12 cellular contexts compared by ENCODE assay signal in genomic region chr6:7939186-7939863, GRCh38. TPM values are rescaled to one million over a fixed set of nuclear protein-coding genes. Genes with fewer than 3 reads are reported as not detected.
DNase-seq lines count a peak whose midpoint lies in the region; ATAC-seq and TF ChIP-seq lines count a peak whose summit lies in the region.
"Had no signal": no experiment of that assay in that cellular context is flagged by ENCODE, and none has a peak within 500 bp of the region (broad histone marks: within the 10 kb centered on the region; RNA-seq: fewer than 3 reads in every experiment).

No MANE protein-coding gene starts in this region.

- H3K27ac ChIP-seq in HEK293 (ENCODE audit: extremely low read depth, low read depth, low read length), result no peak overlapping the region
- H3K27ac ChIP-seq in OCI-LY1 (ENCODE audit: low read depth, low read length, poor library complexity, severe bottlenecking), result peak overlapping the region; percentile 51
- H3K27ac ChIP-seq in psoas muscle, result no peak overlapping the region
- H3K27ac ChIP-seq: hepatocyte had no signal

- no peaks in the 10 kb centered on the region for H3K9me2 ChIP-seq in OCI-LY1 (ENCODE audit: low read depth, low read length)

- ATAC-seq in GM18499 (IDR thresholded peaks at IDR 0.05; ENCODE audit: insufficient read depth, unreplicated experiment) (peak; percentile 42), psoas muscle (no peak)
- ATAC-seq: activated T-cell treated with anti-CD3 and anti-CD28 coated beads, Interleukin-2, amount 50 U/mL, for 4 hours had no signal

- no peaks in the 10 kb centered on the region for H4K20me1 ChIP-seq in OCI-LY1 (ENCODE audit: insufficient read depth, low read length)

- H3K4me1 ChIP-seq in HEK293 (ENCODE audit: control insufficient read depth, insufficient read depth, low read length) (no peaks in the 10 kb centered on the region), OCI-LY1 (ENCODE audit: insufficient read depth, low read length, severe bottlenecking) (peaks cover 24% of the 10 kb centered on the region), psoas muscle (no peaks in the 10 kb centered on the region)

- H3K27ac Mint-ChIP-seq in T-helper 2 cell treated with Interferon-gamma antibody and Interleukin-4, amounts not matched to agents 5 μg/mL and 100 μg/mL, for 36 hours, result no peak overlapping the region

- H3K4me2 ChIP-seq in OCI-LY1 (ENCODE audit: low read length), result peak overlapping the region; percentile 47; the same call in 1 of the 2 replicates
- H3K4me2 ChIP-seq: hepatocyte had no signal

- H3K9ac ChIP-seq in OCI-LY1 (ENCODE audit: low read length), result no peak overlapping the region

- peaks cover 2% of the 10 kb centered on the region for H3K27me3 Mint-ChIP-seq in T-helper 2 cell treated with Interferon-gamma antibody and Interleukin-4, amounts not matched to agents 5 μg/mL and 100 μg/mL, for 36 hours (ENCODE audit: low read depth)

- 62 to 65% (median 63%) methylated on average over 11 of the region's 11 CpGs for WGBS in psoas muscle, 3 donors

- H2AFZ ChIP-seq in OCI-LY1 (ENCODE audit: low read length), result no peak overlapping the region
- H2AFZ ChIP-seq: hepatocyte had no signal

- H3K27me3 ChIP-seq in OCI-LY1 (ENCODE audit: insufficient read depth, low read length), result no peaks in the 10 kb centered on the region
- no peaks in the 10 kb centered on the region for H3K27me3 ChIP-seq in psoas muscle (ENCODE audit: insufficient read depth in 3 of 3, low read length in 2 of 3)
- H3K27me3 ChIP-seq: hepatocyte had no signal

- POLR2A ChIA-PET in HEK293 (lab: Yijun Ruan, JAX), result interaction anchor here (0.9 kb wide), 1 partner anchor 39 kb away, joined by 3 read pairs; no protein-coding TSS in a partner anchor

- H3K36me3 ChIP-seq in HEK293 (ENCODE audit: control insufficient read depth in 2 of 2, insufficient read depth in 1 of 2, low read length in 2 of 2), result no peaks in the 10 kb centered on the region
- H3K36me3 ChIP-seq in OCI-LY1 (ENCODE audit: insufficient read depth, low read length), result no peaks in the 10 kb centered on the region
- no peaks in the 10 kb centered on the region for H3K36me3 ChIP-seq in psoas muscle (ENCODE audit: insufficient read depth in 1 of 2, low read depth in 1 of 2)

- H3K4me3 Mint-ChIP-seq in T-helper 2 cell treated with Interferon-gamma antibody and Interleukin-4, amounts not matched to agents 5 μg/mL and 100 μg/mL, for 36 hours, result no peak overlapping the region
- H3K4me3 Mint-ChIP-seq: activated T-cell treated with anti-CD3 and anti-CD28 coated beads, Interleukin-2, amount 50 U/mL, for 4 hours; neural crest cell had no signal

- no peaks in the 10 kb centered on the region for H3K79me2 ChIP-seq in OCI-LY1 (ENCODE audit: insufficient read depth, low read length)
- H3K79me2 ChIP-seq: hepatocyte had no signal

- H3K9me3 ChIP-seq in HEK293 (ENCODE audit: control insufficient read depth, insufficient read depth, low read depth, low read length), result no peaks in the 10 kb centered on the region
- H3K9me3 ChIP-seq in OCI-LY1 (ENCODE audit: low read length), result no peaks in the 10 kb centered on the region
- no peaks in the 10 kb centered on the region for H3K9me3 ChIP-seq in psoas muscle

- TF ChIP-seq CTCF in HEK293 (tag by site-specific recombination; IDR thresholded peaks at IDR 0.05), result no peak
- no peak for TF ChIP-seq CTCF in OCI-LY1 (IDR thresholded peaks at IDR 0.05; ENCODE audit: low read length)
- no peak for TF ChIP-seq CTCF in psoas muscle (IDR thresholded peaks at IDR 0.05)

- DNase-seq in myocyte (ENCODE audit: low read depth) (peak; percentile 27), middle frontal gyrus (ENCODE audit: extremely low spot score, low spot score) (no peak), psoas muscle (no peak), NCI-H2227 (lab: John Stamatoyannopoulos, UW; ENCODE audit: unreplicated experiment) (no peak)
- DNase-seq in T-helper 2 cell treated with Interferon-gamma antibody and Interleukin-4, amounts not matched to agents 5 μg/mL and 100 μg/mL, for 36 hours (ENCODE audit: low spot score), result no peak
- DNase-seq: activated T-cell treated with anti-CD3 and anti-CD28 coated beads, Interleukin-2, amount 50 U/mL, for 4 hours; NCI-H446 had no signal

- CTCF ChIA-PET in HEK293 (lab: Yijun Ruan, JAX), result interaction anchor here (0.6 to 2.0 kb wide), 14 partner anchors 10 to 861 kb away, joined by 3 to 8 read pairs (median 3); no protein-coding TSS in a partner anchor

- no peaks in the 10 kb centered on the region for H3K9me3 Mint-ChIP-seq in T-helper 2 cell treated with Interferon-gamma antibody and Interleukin-4, amounts not matched to agents 5 μg/mL and 100 μg/mL, for 36 hours
- H3K9me3 Mint-ChIP-seq: activated T-cell treated with anti-CD3 and anti-CD28 coated beads, Interleukin-2, amount 50 U/mL, for 4 hours; neural crest cell had no signal

- no peaks in the 10 kb centered on the region for H3K4me1 Mint-ChIP-seq in T-helper 2 cell treated with Interferon-gamma antibody and Interleukin-4, amounts not matched to agents 5 μg/mL and 100 μg/mL, for 36 hours (ENCODE audit: low read depth)
- H3K4me1 Mint-ChIP-seq: neural crest cell had no signal

- intact Hi-C loops in psoas muscle (cut with DNase I), result no loop called here

- H3K36me3 Mint-ChIP-seq in T-helper 2 cell treated with Interferon-gamma antibody and Interleukin-4, amounts not matched to agents 5 μg/mL and 100 μg/mL, for 36 hours (ENCODE audit: low read depth), result no peaks in the 10 kb centered on the region

- H3F3A ChIP-seq in OCI-LY1 (ENCODE audit: insufficient read depth, low read length), result no peaks in the 10 kb centered on the region

- H3K4me3 ChIP-seq in HEK293 (ENCODE audit: low read depth, low read length), result no peak overlapping the region
- no peak overlapping the region for H3K4me3 ChIP-seq in OCI-LY1 (ENCODE audit: low read depth, low read length, poor library complexity, severe bottlenecking)
- H3K4me3 ChIP-seq in psoas muscle, result no peak overlapping the region
- H3K4me3 ChIP-seq: hepatocyte had no signal

TF ChIP-seq in HEK293, 187 proteins besides CTCF, POLR2A, EP300 and RAD21 (continues in another document):
- peak; percentile 22; the same call in 1 of the 2 replicates for TF ChIP-seq ZFP69B (tag by site-specific recombination; IDR thresholded peaks at IDR 0.05)
- no peak for TF ChIP-seq ZBTB10 (tag by site-specific recombination; IDR thresholded peaks at IDR 0.05)
- TF ChIP-seq ZNF2 (tag by site-specific recombination; IDR thresholded peaks at IDR 0.05), result peak; percentile 45; the same call in 1 of the 2 replicates
- TF ChIP-seq ZNF639 (tag by site-specific recombination; IDR thresholded peaks at IDR 0.05), result peak; percentile 62; the same call in 1 of the 2 replicates
- TF ChIP-seq ZNF660 (tag by site-specific recombination; IDR thresholded peaks at IDR 0.05), result peak; percentile 91
- TF ChIP-seq SETDB1 (IDR thresholded peaks at IDR 0.05; ENCODE audit: insufficient read length, low read length), result no peak
- no peak for TF ChIP-seq PRDM4 (tag by site-specific recombination; IDR thresholded peaks at IDR 0.05)
- TF ChIP-seq TRIM28 (IDR thresholded peaks at IDR 0.05; ENCODE audit: borderline replicate concordance, low read length), result no peak
- no peak for TF ChIP-seq ZSCAN30 (tag by site-specific recombination; IDR thresholded peaks at IDR 0.05)

RNA-seq across cellular contexts. Expression of gene TXNDC5, which starts 28.7 kb away (rescaled TPM):
- total RNA-seq in myocyte, result 138 and 162 TPM in 2 replicates
- polyA plus RNA-seq in myocyte (2012), result 143 TPM
- total RNA-seq in psoas muscle, result 10 to 100 TPM; 15.5 to 33.2 (median 23.4) TPM
- polyA plus RNA-seq in psoas muscle, result 10 to 100 TPM; 22.0 to 50.2 (median 27.3) TPM
